35 cellular contexts compared by ENCODE assay signal in the genomic region with DNA sequence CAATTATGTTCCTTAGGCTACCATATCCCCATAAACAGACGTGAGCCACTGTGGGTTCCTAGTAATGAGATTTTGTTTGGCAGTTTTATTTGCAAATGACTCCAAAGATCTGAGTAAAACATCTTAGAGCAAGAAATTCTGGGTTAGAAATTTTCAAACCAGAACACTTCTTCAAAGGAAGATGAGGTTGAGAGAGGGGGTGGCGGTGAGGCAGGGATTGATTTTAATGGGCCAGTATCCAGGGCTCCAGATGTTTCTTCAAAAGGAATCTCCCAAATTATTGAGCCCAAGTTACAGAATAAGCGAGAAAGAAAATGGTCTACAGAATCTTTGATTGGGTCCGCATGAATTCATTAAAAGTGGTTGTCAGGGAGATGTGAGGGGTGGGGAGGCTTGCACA.
"Had no signal": no experiment of that assay in that cellular context is flagged by ENCODE, and none has a peak within 500 bp of the region (broad histone marks: within the 10 kb centered on the region; RNA-seq: fewer than 3 reads in every experiment).

No MANE protein-coding gene starts in this region.

- H3K4me1 ChIP-seq: SJCRH30 had no signal

- H3K36me3 ChIP-seq: brain microvascular endothelial cell, MG63, SJCRH30, WERI-Rb-1 had no signal

- H3K27ac ChIP-seq: brain microvascular endothelial cell, SJCRH30, SK-N-MC, WERI-Rb-1 had no signal

- ATAC-seq: activated CD8-positive, alpha-beta memory T cell treated with anti-CD3 and anti-CD28 coated beads, Interleukin-2, amount 10 ng/mL, durations not matched to agents 7 days and 5 days; activated T-cell treated with anti-CD3 and anti-CD28 coated beads, Interleukin-2, amount 50 U/mL, for 72 hours; activated T-helper 17 cell treated with anti-CD3 and anti-CD28 coated beads, Interleukin-2, amount 50 U/mL, for 72 hours; Panc1 had no signal

- H3K4me3 ChIP-seq: MG63, SJCRH30, SK-N-MC had no signal

- H3K27me3 ChIP-seq: brain microvascular endothelial cell, SJCRH30 had no signal

- DNase-seq: activated CD4-positive, alpha-beta memory T cell treated with anti-CD3 and anti-CD28 coated beads, Interleukin-2, amount 10 ng/mL, durations not matched to agents 7 days and 5 days; activated CD4-positive, alpha-beta T cell treated with anti-CD3 and anti-CD28 coated beads for 1 hour; activated CD4-positive, alpha-beta T cell treated with anti-CD3 and anti-CD28 coated beads for 48 hours; activated CD4-positive, CD25-positive, alpha-beta regulatory T cell; activated CD8-positive, alpha-beta memory T cell treated with anti-CD3 and anti-CD28 coated beads for 24 hours; activated CD8-positive, alpha-beta memory T cell treated with anti-CD3 and anti-CD28 coated beads, Interleukin-2, amount 10 ng/mL, durations not matched to agents 7 days and 5 days; activated effector memory CD4-positive, alpha-beta T cell treated with anti-CD3 and anti-CD28 coated beads, Interleukin-2, amount 50 U/mL, for 16 hours; activated naive CD4-positive, alpha-beta T cell; activated naive CD4-positive, alpha-beta T cell treated with anti-CD3 and anti-CD28 coated beads, Interleukin-2, amount 50 U/mL, for 16 hours; activated naive CD8-positive, alpha-beta T cell treated with anti-CD3 and anti-CD28 coated beads for 36 hours; activated T-cell treated with anti-CD3 and anti-CD28 coated beads, Interleukin-2, amount 50 U/mL, for 1 hour; activated T-cell treated with anti-CD3 and anti-CD28 coated beads, Interleukin-2, amount 50 U/mL, for 72 hours; amniotic stem cell; aorta; brain microvascular endothelial cell; Kasumi-1; KG1; MG63; NCI-H1048; NCI-H1436 treated with DMSO at 0.1 percent for 48 hours; NCI-H1694 treated with DMSO at 0.1 percent for 48 hours; NCI-H2029; NCI-H2171; NCI-H2227 treated with DMSO at 0.1 percent for 48 hours; NCI-H446; NCI-H510A treated with DMSO at 0.1 percent for 48 hours; NCI-H526 treated with DMSO at 0.1 percent for 48 hours; NCI-H774; SHP77; SJCRH30; T1000; WERI-Rb-1 had no signal

- H3K9me3 ChIP-seq: SJCRH30 had no signal
